1 cellular context compared by ENCODE assay signal in genomic region chr11:64334764-64335741, GRCh38.
TF ChIP-seq lines count a peak whose summit lies in the region.

No MANE protein-coding gene starts in this region.

TF ChIP-seq in K562, 482 proteins besides CTCF, POLR2A, EP300 and RAD21 (continued from another document and continues in another):
- peak; percentile 53 for TF ChIP-seq JUNB (CRISPR knock-in tag; conservative IDR thresholded peaks at IDR 0.05)
- TF ChIP-seq SNAPC5 (CRISPR knock-in tag; IDR thresholded peaks at IDR 0.05): no peak
- peak; percentile 66 to 79 for TF ChIP-seq FOXK2 (conservative IDR thresholded peaks at IDR 0.05 in 1 of 2, IDR thresholded peaks at IDR 0.05 in 1 of 2; ENCODE audit: low read depth in 2 of 2)
- TF ChIP-seq TAL1 (IDR thresholded peaks at IDR 0.05): peak; percentile 98
- TF ChIP-seq ZBTB5 (IDR thresholded peaks at IDR 0.05): no peak
- TF ChIP-seq JUND (IDR thresholded peaks at IDR 0.05; ENCODE audit: borderline replicate concordance, low read depth, low read length): peak; percentile 99
- TF ChIP-seq JUND (tag; IDR thresholded peaks at IDR 0.05; ENCODE audit: borderline replicate concordance, low read depth, low read length): peak; percentile 98; the same call in 2 of the 3 replicates
- peak; percentile 100 for TF ChIP-seq DPF2 (IDR thresholded peaks at IDR 0.05)
- TF ChIP-seq KLF1 (tag; IDR thresholded peaks at IDR 0.05): peak; percentile 81; the same call in 1 of the 2 replicates
- TF ChIP-seq SMARCE1 (IDR thresholded peaks at IDR 0.05): peak; percentile 99
- TF ChIP-seq LEF1 (IDR thresholded peaks at IDR 0.05): peak; percentile 96
- peak in 1 of 2 experiments; percentile 81; a peak in 2 of 4 replicates for TF ChIP-seq MLLT1 (IDR thresholded peaks at IDR 0.05)
- peak; percentile 91; the same call in 1 of the 2 replicates for TF ChIP-seq ZNF197 (CRISPR knock-in tag; IDR thresholded peaks at IDR 0.05; ENCODE audit: low read depth)
- peak; percentile 99 for TF ChIP-seq CBFA2T2 (conservative IDR thresholded peaks at IDR 0.05)
- TF ChIP-seq TRIM24 (IDR thresholded peaks at IDR 0.05): peak; percentile 98
- peak; percentile 38 for TF ChIP-seq TBP (optimal IDR thresholded peaks at IDR 0.05; ENCODE audit: low read depth, low read length)
- peak; percentile 82; the same call in 1 of the 2 replicates for TF ChIP-seq ZBED1 (IDR thresholded peaks at IDR 0.05)
- TF ChIP-seq ZNF584 (CRISPR knock-in tag; IDR thresholded peaks at IDR 0.05; ENCODE audit: low read depth): peak; percentile 87
- TF ChIP-seq ZBTB2 (IDR thresholded peaks at IDR 0.05): peak; percentile 69
- TF ChIP-seq ZNF780A (CRISPR knock-in tag; IDR thresholded peaks at IDR 0.05): no peak
- peak; percentile 74 for TF ChIP-seq ELF4 (CRISPR knock-in tag; IDR thresholded peaks at IDR 0.05)
- peak; percentile 98 for TF ChIP-seq SMARCC2 (IDR thresholded peaks at IDR 0.05; ENCODE audit: low read depth)
- peak; percentile 91 for TF ChIP-seq ZNF395 (CRISPR knock-in tag; IDR thresholded peaks at IDR 0.05)
- TF ChIP-seq ZC3H8 (IDR thresholded peaks at IDR 0.05): no peak
- TF ChIP-seq HDAC8 (tag; IDR thresholded peaks at IDR 0.05): 0 out of 2 replicates have a peak, but pooled peaks have one; percentile 44
- peak; percentile 47; the same call in 1 of the 2 replicates for TF ChIP-seq CHD2 (IDR thresholded peaks at IDR 0.05; ENCODE audit: low read depth, low read length)
- TF ChIP-seq CEBPG (CRISPR knock-in tag; IDR thresholded peaks at IDR 0.05): peak; percentile 98
- TF ChIP-seq CEBPG (tag; conservative IDR thresholded peaks at IDR 0.05 in 1 of 2, IDR thresholded peaks at IDR 0.05 in 1 of 2): peak; percentile 97
- TF ChIP-seq BHLHE40 (IDR thresholded peaks at IDR 0.05; ENCODE audit: low read length): peak; percentile 85
- TF ChIP-seq FOXK1 (CRISPR knock-in tag; IDR thresholded peaks at IDR 0.05; ENCODE audit: borderline replicate concordance): no peak
- peak; percentile 26; the same call in 1 of the 2 replicates for TF ChIP-seq MEF2A (IDR thresholded peaks at IDR 0.05; ENCODE audit: control insufficient read depth, low read depth, low read length)
- peak; percentile 93 for TF ChIP-seq NEUROD1 (IDR thresholded peaks at IDR 0.05; ENCODE audit: borderline replicate concordance, low read depth, low read length, partially characterized antibody)
- TF ChIP-seq ZMIZ1 (IDR thresholded peaks at IDR 0.05; ENCODE audit: low read depth in 2 of 2, low read length in 2 of 2): peak in 1 of 2 experiments; percentile 96; a peak in 2 of 4 replicates
- TF ChIP-seq USF1 (CRISPR knock-in tag; IDR thresholded peaks at IDR 0.05): peak; percentile 78
- peak; percentile 75 to 90 for TF ChIP-seq MNT (conservative IDR thresholded peaks at IDR 0.05)
- 0 out of 2 replicates have a peak, but pooled peaks have one; percentile 57 for TF ChIP-seq CREB3 (tag; conservative IDR thresholded peaks at IDR 0.05; ENCODE audit: low read depth)
- peak; percentile 58; the same call in 1 of the 2 replicates for TF ChIP-seq SMAD3 (CRISPR knock-in tag; conservative IDR thresholded peaks at IDR 0.05)
- TF ChIP-seq GMEB1 (CRISPR knock-in tag; IDR thresholded peaks at IDR 0.05): no peak
- peak; percentile 79 for TF ChIP-seq CREB1 (IDR thresholded peaks at IDR 0.05)
- peak; percentile 72 for TF ChIP-seq CREB1 (CRISPR knock-in tag; IDR thresholded peaks at IDR 0.05)
- peak; percentile 67; the same call in 1 of the 2 replicates for TF ChIP-seq L3MBTL2 (IDR thresholded peaks at IDR 0.05)
- TF ChIP-seq TARDBP (IDR thresholded peaks at IDR 0.05): peak; percentile 85
- TF ChIP-seq RUNX1 (IDR thresholded peaks at IDR 0.05; ENCODE audit: low read depth): peak; percentile 91; the same call in 1 of the 2 replicates
- no peak for TF ChIP-seq NFYB (IDR thresholded peaks at IDR 0.05; ENCODE audit: extremely low read depth, insufficient read length)
- no peak for TF ChIP-seq GTF3C2 (IDR thresholded peaks at IDR 0.05; ENCODE audit: borderline replicate concordance, extremely low read depth, insufficient read length)
- no peak for TF ChIP-seq SRSF3 (IDR thresholded peaks at IDR 0.05; ENCODE audit: insufficient read depth, low read length)
